8 cellular contexts compared by ENCODE assay signal in genomic region chr6:34027445-34027936, GRCh38.
DNase-seq lines count a peak whose midpoint lies in the region; ATAC-seq, FAIRE-seq and TF ChIP-seq lines count a peak whose summit lies in the region.

No MANE protein-coding gene starts in this region.

- TF ChIP-seq EP300 in neural cell (conservative IDR thresholded peaks at IDR 0.05; ENCODE audit: poor library complexity, severe bottlenecking), result no peak

- H3K36me3 ChIP-seq in MG63, result no peaks in the 10 kb centered on the region
- H3K36me3 ChIP-seq in endothelial cell of umbilical vein (ENCODE audit: control insufficient read depth in 2 of 2, extremely low read depth in 1 of 2, insufficient read depth in 2 of 2, low read length in 2 of 2), result no peaks in the 10 kb centered on the region
- H3K36me3 ChIP-seq in neural cell (ENCODE audit: insufficient read depth, low read length), result no peaks in the 10 kb centered on the region
- H3K36me3 ChIP-seq in thoracic aorta, result no peaks in the 10 kb centered on the region

- H3K79me2 ChIP-seq in endothelial cell of umbilical vein (ENCODE audit: control insufficient read depth, insufficient read depth, low read length) (no peaks in the 10 kb centered on the region), neural cell (replicated peaks; ENCODE audit: insufficient read depth, low read length) (no peaks in the 10 kb centered on the region)

- H3K4me2 ChIP-seq in endothelial cell of umbilical vein (ENCODE audit: insufficient read depth, low read length) (no peak overlapping the region), neural cell (ENCODE audit: low read length) (no peak overlapping the region)

- CTCF ChIA-PET in endothelial cell of umbilical vein (lab: Charles Lee), result interaction anchor here (0.5 to 6.9 kb wide), 40 partner anchors 8 to 444 kb away, joined by 3 to 286 read pairs (median 4); partner anchors contain the start of genes IP6K3, LEMD2 and UQCC2

- no TSS peak for BruUV-seq in endothelial cell of umbilical vein (replicated peaks; lab: Mats Ljungman, UMichigan)

- H3K27me3 ChIP-seq in MG63 (no peaks in the 10 kb centered on the region), endothelial cell of umbilical vein (ENCODE audit: control insufficient read depth in 2 of 2, insufficient read depth in 2 of 2, low read length in 2 of 2) (no peaks in the 10 kb centered on the region), neural cell (ENCODE audit: insufficient read depth, low read depth, low read length) (no peaks in the 10 kb centered on the region), thoracic aorta (replicated peaks; ENCODE audit: insufficient read depth) (no peaks in the 10 kb centered on the region)

- H3F3A ChIP-seq in neural cell (ENCODE audit: insufficient read depth, low read length, poor library complexity, severe bottlenecking), result no peaks in the 10 kb centered on the region

- TF ChIP-seq CTCF in endothelial cell of umbilical vein (IDR thresholded peaks at IDR 0.05; ENCODE audit: extremely low read depth in 1 of 2, insufficient read depth in 1 of 2, low read depth in 1 of 2, low read length in 2 of 2) (peak; percentile 74 to 90), neural cell (IDR thresholded peaks at IDR 0.05; ENCODE audit: poor library complexity, severe bottlenecking) (no peak), thoracic aorta (IDR thresholded peaks at IDR 0.05) (peak; percentile 56)

- no peaks in the 10 kb centered on the region for H4K20me1 ChIP-seq in endothelial cell of umbilical vein (replicated peaks; ENCODE audit: control insufficient read depth, extremely low read depth, insufficient read depth, low read length)
- H4K20me1 ChIP-seq in neural cell (ENCODE audit: insufficient read depth), result no peaks in the 10 kb centered on the region

- ATAC-seq in thoracic aorta (ENCODE audit: insufficient number of reproducible peaks, low FRiP score, low read depth) (no peak), GM21367 (IDR thresholded peaks at IDR 0.05; ENCODE audit: unreplicated experiment) (no peak)

- no peak for FAIRE-seq in endothelial cell of umbilical vein (lab: Jason Lieb, UNC)

- H2AFZ ChIP-seq in endothelial cell of umbilical vein (ENCODE audit: low read depth, low read length) (no peak overlapping the region), neural cell (ENCODE audit: low read depth, low read length) (no peak overlapping the region)

- TF ChIP-seq RAD21 in neural cell (conservative IDR thresholded peaks at IDR 0.05), result peak; percentile 34

- dilution Hi-C loops in endothelial cell of umbilical vein (cut with MboI; ENCODE audit: extremely low pct_ligation_motif_present, low sequenced_read_pairs), result no loop called here

- peak; percentile 61 for DNase-seq in ELR (ENCODE audit: low read depth)
- peak; percentile 23 for DNase-seq in MG63
- DNase-seq in activated CD8-positive, alpha-beta memory T cell treated with anti-CD3 and anti-CD28 coated beads for 1 hour (ENCODE audit: extremely low read depth in 1 of 2, low read depth in 1 of 2), result peak; percentile 11 to 59
- DNase-seq in endothelial cell of umbilical vein (ENCODE audit: low read depth, low spot score), result peak; percentile 7
- no peak for DNase-seq in thoracic aorta (ENCODE audit: low spot score)
- no peak for DNase-seq in NCI-H2107 treated with DMSO at 0.1 percent for 48 hours (lab: John Stamatoyannopoulos, UW; ENCODE audit: unreplicated experiment)

- no peak for TF ChIP-seq POLR2A in endothelial cell of umbilical vein (IDR thresholded peaks at IDR 0.05; ENCODE audit: low read depth, low read length)

- H3K4me3 ChIP-seq in MG63 (no peak overlapping the region), endothelial cell of umbilical vein (replicated peaks in 1 of 3; ENCODE audit: insufficient read depth in 1 of 3, low read depth in 1 of 3, low read length in 3 of 3) (no peak overlapping the region), neural cell (ENCODE audit: low read length) (no peak overlapping the region), thoracic aorta (no peak overlapping the region)

- H3K9ac ChIP-seq in endothelial cell of umbilical vein (replicated peaks; ENCODE audit: extremely low read depth, insufficient read depth, low read length), result no peak overlapping the region
- no peak overlapping the region for H3K9ac ChIP-seq in neural cell (ENCODE audit: low read length)

- H3K4me1 ChIP-seq in endothelial cell of umbilical vein (ENCODE audit: control insufficient read depth, extremely low read depth, insufficient read depth, low read length) (no peaks in the 10 kb centered on the region), thoracic aorta (ENCODE audit: control insufficient read depth in 1 of 2, low read depth in 2 of 2) (no peaks in the 10 kb centered on the region)

- H3K9me2 ChIP-seq in neural cell (ENCODE audit: insufficient read depth, low read length), result no peaks in the 10 kb centered on the region

- POLR2A ChIA-PET in endothelial cell of umbilical vein (lab: Charles Lee), result interaction anchor here (1.7 kb wide), 1 partner anchor 260 kb away, joined by 4 read pairs; no protein-coding TSS in a partner anchor

- H3K9me3 ChIP-seq in MG63 (no peaks in the 10 kb centered on the region), endothelial cell of umbilical vein (replicated peaks; ENCODE audit: control insufficient read depth, insufficient read depth, low read length) (no peaks in the 10 kb centered on the region), neural cell (ENCODE audit: low read length) (no peaks in the 10 kb centered on the region), thoracic aorta (no peaks in the 10 kb centered on the region)

- intact Hi-C loops in endothelial cell of umbilical vein (cut with micrococcal nuclease), result loop anchor here (1.0 kb wide), 3 partner anchors 259 to 316 kb away; partner anchors contain the start of gene UQCC2

- H3K9me1 ChIP-seq in endothelial cell of umbilical vein (replicated peaks; ENCODE audit: control insufficient read depth, extremely low read depth, insufficient read depth, low read length), result no peaks in the 10 kb centered on the region

- H3K27ac ChIP-seq in endothelial cell of umbilical vein (ENCODE audit: insufficient read depth, low read depth, low read length) (no peak overlapping the region), neural cell (ENCODE audit: low read length) (no peak overlapping the region), thoracic aorta (no peak overlapping the region)

TF ChIP-seq in endothelial cell of umbilical vein, 7 proteins besides CTCF, POLR2A, EP300 and RAD21:
- TF ChIP-seq, protein P1, sequence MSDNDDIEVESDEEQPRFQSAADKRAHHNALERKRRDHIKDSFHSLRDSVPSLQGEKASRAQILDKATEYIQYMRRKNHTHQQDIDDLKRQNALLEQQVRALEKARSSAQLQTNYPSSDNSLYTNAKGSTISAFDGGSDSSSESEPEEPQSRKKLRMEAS (IDR thresholded peaks at IDR 0.05; ENCODE audit: insufficient read depth, insufficient read length), result no peak
- TF ChIP-seq JUN (IDR thresholded peaks at IDR 0.05; ENCODE audit: borderline replicate concordance, insufficient read depth, insufficient read length, low read depth), result no peak
- no peak for TF ChIP-seq EZH2 (IDR thresholded peaks at IDR 0.05; ENCODE audit: borderline replicate concordance, low read depth, low read length, severe bottlenecking)
- TF ChIP-seq POLR2AphosphoS5 (IDR thresholded peaks at IDR 0.05; ENCODE audit: insufficient read depth, low read depth, low read length), result no peak
- TF ChIP-seq FOS (IDR thresholded peaks at IDR 0.05; ENCODE audit: borderline replicate concordance, insufficient read depth, low read length), result no peak
- no peak for TF ChIP-seq GATA2 (IDR thresholded peaks at IDR 0.05; ENCODE audit: insufficient read depth, insufficient read length, low read depth, low read length)
- TF ChIP-seq MYC (IDR thresholded peaks at IDR 0.05; ENCODE audit: low read depth, low read length), result no peak

TF ChIP-seq in neural cell, 6 proteins besides CTCF, POLR2A, EP300 and RAD21:
- TF ChIP-seq REST (IDR thresholded peaks at IDR 0.05; ENCODE audit: borderline replicate concordance), result no peak
- TF ChIP-seq MXI1 (conservative IDR thresholded peaks at IDR 0.05; ENCODE audit: poor library complexity, severe bottlenecking), result no peak
- no peak for TF ChIP-seq TAF1 (IDR thresholded peaks at IDR 0.05; ENCODE audit: low read depth)
- TF ChIP-seq POLR2AphosphoS5 (IDR thresholded peaks at IDR 0.05), result no peak
- TF ChIP-seq SMC3 (conservative IDR thresholded peaks at IDR 0.05; ENCODE audit: poor library complexity), result no peak
- TF ChIP-seq EZH2 (IDR thresholded peaks at IDR 0.05; ENCODE audit: borderline replicate concordance, insufficient read depth, low read length, poor library complexity, severe bottlenecking), result no peak
TF ChIP-seq in neural cell: peak in this region for 0.

Comparison
In these comparisons a context has a peak if more than half of its experiments do, and no peak if none do; other contexts are left out.
1. DNase-seq: peak in ELR (single experiment), MG63 (single experiment), activated CD8-positive, alpha-beta memory T cell treated with anti-CD3 and anti-CD28 coated beads for 1 hour (2 of 2) and endothelial cell of umbilical vein (single experiment); none in thoracic aorta (single experiment) and NCI-H2107 treated with DMSO at 0.1 percent for 48 hours (single experiment).